ENCODE assay signal across 1 cellular context in the genomic region with DNA sequence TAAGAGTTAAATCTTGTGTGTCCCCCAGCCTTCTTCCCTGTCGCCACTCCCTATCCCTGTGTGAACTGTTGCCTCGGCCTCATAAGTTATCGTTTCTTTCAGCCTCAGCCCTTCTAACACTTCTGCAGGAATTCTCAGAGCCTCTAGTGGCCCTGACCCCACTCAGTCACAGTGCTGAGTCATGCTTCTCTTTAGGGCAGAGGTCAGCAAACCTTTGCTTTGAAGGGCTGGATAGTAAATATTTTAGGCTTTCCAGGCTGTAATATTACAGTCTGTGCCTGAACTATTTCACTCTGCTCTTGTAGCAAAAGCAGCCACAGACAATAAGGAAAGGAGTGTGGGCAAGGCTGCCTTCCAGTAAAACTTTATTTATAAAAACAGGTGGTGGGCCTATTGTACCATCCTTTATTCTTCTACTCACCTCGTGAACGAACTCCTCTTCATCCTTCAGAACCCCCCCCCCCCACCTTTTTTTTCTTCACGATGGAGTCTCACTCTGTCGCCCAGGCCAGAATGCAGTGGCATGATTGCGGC.
TF ChIP-seq lines count a peak whose summit lies in the region.

No MANE protein-coding gene starts in this region.

TF ChIP-seq in H1, 55 proteins besides CTCF, POLR2A, EP300 and RAD21:
- TF ChIP-seq SUZ12 (IDR thresholded peaks at IDR 0.05; ENCODE audit: low read length) (no peak), MAFK (IDR thresholded peaks at IDR 0.05; ENCODE audit: low read depth, low read length) (peak; percentile 81), ATF3 (IDR thresholded peaks at IDR 0.05; ENCODE audit: insufficient read depth, low read depth, low read length) (no peak), BACH1 (IDR thresholded peaks at IDR 0.05; ENCODE audit: low read length) (peak; percentile 90), JUN (IDR thresholded peaks at IDR 0.05; ENCODE audit: low read depth, low read length) (no peak)
